Comparison of ENCODE assay signal across 39 cellular contexts in the genomic region with DNA sequence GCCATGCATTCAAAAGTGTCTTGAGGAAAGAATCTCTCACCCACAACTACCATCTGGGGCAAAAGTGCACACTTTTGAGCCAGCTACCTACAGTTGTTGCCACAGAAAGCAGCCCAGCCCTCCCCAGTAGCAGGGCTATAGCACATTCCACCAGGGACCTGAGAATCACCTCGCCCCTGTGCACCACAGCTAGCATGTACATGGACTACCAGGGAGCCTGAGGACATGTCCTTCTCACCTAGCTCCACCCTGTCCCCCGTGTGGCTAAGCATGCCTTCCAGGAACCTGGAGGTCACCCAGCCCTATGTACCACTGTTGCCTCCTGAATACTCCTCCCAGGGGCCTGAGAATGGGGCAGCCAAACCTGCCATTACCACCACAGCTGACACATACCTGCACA. TPM values are rescaled to one million over a fixed set of nuclear protein-coding genes. Genes with fewer than 3 reads are reported as not detected.
"Had no signal": no experiment of that assay in that cellular context is flagged by ENCODE, and none has a peak within 500 bp of the region (broad histone marks: within the 10 kb centered on the region; RNA-seq: fewer than 3 reads in every experiment).

No MANE protein-coding gene starts in this region.

- H3K36me3 Mint-ChIP-seq: activated CD8-positive, alpha-beta memory T cell treated with anti-CD3 and anti-CD28 coated beads, Interleukin-2, amount 10 ng/mL, durations not matched to agents 7 days and 5 days; activated naive CD4-positive, alpha-beta T cell treated with anti-CD3 and anti-CD28 coated beads, Interleukin-2, amount 10 ng/mL, durations not matched to agents 7 days and 5 days; activated naive CD4-positive, alpha-beta T cell treated with anti-CD3 and anti-CD28 coated beads, Interleukin-2, amount 50 U/mL, for 24 hours; activated naive CD8-positive, alpha-beta T cell; activated naive CD8-positive, alpha-beta T cell treated with anti-CD3 and anti-CD28 coated beads, Interleukin-2, amount 10 ng/mL, durations not matched to agents 7 days and 5 days; brain had no signal

- H3K27ac ChIP-seq: ascending aorta, WERI-Rb-1 had no signal

- H3K27me3 ChIP-seq: ascending aorta had no signal

- H3K9me3 Mint-ChIP-seq: activated CD4-positive, alpha-beta memory T cell treated with anti-CD3 and anti-CD28 coated beads, Interleukin-2, amount 10 ng/mL, durations not matched to agents 7 days and 5 days; activated CD4-positive, alpha-beta T cell treated with anti-CD3 and anti-CD28 coated beads, Interleukin-2, amount 10 ng/mL, durations not matched to agents 7 days and 5 days; activated naive CD4-positive, alpha-beta T cell treated with anti-CD3 and anti-CD28 coated beads, Interleukin-2, amount 10 ng/mL, durations not matched to agents 7 days and 5 days; activated naive CD4-positive, alpha-beta T cell treated with anti-CD3 and anti-CD28 coated beads, Interleukin-2, amount 50 U/mL, for 24 hours; activated naive CD8-positive, alpha-beta T cell treated with anti-CD3 and anti-CD28 coated beads, Interleukin-2, amount 10 ng/mL, durations not matched to agents 7 days and 5 days; activated naive CD8-positive, alpha-beta T cell treated with anti-CD3 and anti-CD28 coated beads, Interleukin-2, amount 50 U/mL, for 24 hours; activated T-cell treated with anti-CD3 and anti-CD28 coated beads, Interleukin-2, amount 50 U/mL, for 24 hours; activated T-helper 2 cell treated with anti-CD3 and anti-CD28 coated beads, Interferon-gamma antibody, Interleukin-2, Interleukin-4, amounts not matched to agents 10 μg/mL and 5 μg/mL and 100 μg/mL, durations not matched to agents 14 hours and 24 hours and 36 hours; brain had no signal

- H3K4me3 ChIP-seq: ascending aorta had no signal

- H3K4me3 Mint-ChIP-seq: activated CD4-positive, alpha-beta memory T cell treated with anti-CD3 and anti-CD28 coated beads, Interleukin-2, amount 10 ng/mL, durations not matched to agents 7 days and 5 days; activated CD4-positive, alpha-beta T cell treated with anti-CD3 and anti-CD28 coated beads for 36 hours; activated CD4-positive, alpha-beta T cell treated with anti-CD3 and anti-CD28 coated beads, Interleukin-2, amount 10 ng/mL, durations not matched to agents 7 days and 5 days; activated CD8-positive, alpha-beta memory T cell treated with anti-CD3 and anti-CD28 coated beads, Interleukin-2, amount 10 ng/mL, durations not matched to agents 7 days and 5 days; activated CD8-positive, alpha-beta T cell treated with anti-CD3 and anti-CD28 coated beads, Interleukin-2, amount 10 ng/mL, durations not matched to agents 7 days and 5 days; activated naive CD4-positive, alpha-beta T cell treated with anti-CD3 and anti-CD28 coated beads, Interleukin-2, amount 10 ng/mL, durations not matched to agents 7 days and 5 days; activated naive CD4-positive, alpha-beta T cell treated with anti-CD3 and anti-CD28 coated beads, Interleukin-2, amount 50 U/mL, for 24 hours; activated naive CD8-positive, alpha-beta T cell; activated naive CD8-positive, alpha-beta T cell treated with anti-CD3 and anti-CD28 coated beads, Interleukin-2, amount 10 ng/mL, durations not matched to agents 7 days and 5 days; activated naive CD8-positive, alpha-beta T cell treated with anti-CD3 and anti-CD28 coated beads, Interleukin-2, amount 50 U/mL, for 24 hours; activated T-cell treated with anti-CD3 and anti-CD28 coated beads, Interleukin-2, amount 50 U/mL, for 24 hours; brain; T-helper 17 cell; WTC11 had no signal

- H3K4me1 ChIP-seq: ascending aorta had no signal

- H3K36me3 ChIP-seq: ascending aorta, WERI-Rb-1 had no signal

- DNase-seq: activated CD4-positive, alpha-beta memory T cell treated with anti-CD3 and anti-CD28 coated beads, Interleukin-2, amount 10 ng/mL, durations not matched to agents 7 days and 5 days; activated CD4-positive, alpha-beta T cell treated with anti-CD3 and anti-CD28 coated beads for 1 hour; activated CD4-positive, alpha-beta T cell treated with anti-CD3 and anti-CD28 coated beads for 36 hours; activated CD4-positive, alpha-beta T cell treated with anti-CD3 and anti-CD28 coated beads for 48 hours; activated CD4-positive, alpha-beta T cell treated with anti-CD3 and anti-CD28 coated beads, Interleukin-2, amount 10 ng/mL, durations not matched to agents 7 days and 5 days; activated CD4-positive, alpha-beta T cell treated with anti-CD3 and anti-CD28 coated beads, Interleukin-2, amount 50 U/mL, for 48 hours; activated CD4-positive, CD25-positive, alpha-beta regulatory T cell; activated CD8-positive, alpha-beta memory T cell treated with anti-CD3 and anti-CD28 coated beads for 24 hours; activated CD8-positive, alpha-beta memory T cell treated with anti-CD3 and anti-CD28 coated beads, Interleukin-2, amount 10 ng/mL, durations not matched to agents 7 days and 5 days; activated CD8-positive, alpha-beta memory T cell treated with anti-CD3 and anti-CD28 coated beads, Interleukin-2, amount 50 U/mL, for 48 hours; activated CD8-positive, alpha-beta T cell treated with anti-CD3 and anti-CD28 coated beads, Interleukin-2, amount 10 ng/mL, durations not matched to agents 7 days and 5 days; activated effector memory CD4-positive, alpha-beta T cell treated with Interleukin-2 at 50 U/mL for 16 hours; activated gamma-delta T cell; activated naive CD4-positive, alpha-beta T cell treated with anti-CD3 and anti-CD28 coated beads, Interleukin-2, amount 10 ng/mL, durations not matched to agents 7 days and 5 days; activated naive CD4-positive, alpha-beta T cell treated with Interleukin-2 at 50 U/mL for 16 hours; activated naive CD8-positive, alpha-beta T cell treated with anti-CD3 and anti-CD28 coated beads, Interleukin-2, amount 10 ng/mL, durations not matched to agents 7 days and 5 days; activated naive CD8-positive, alpha-beta T cell treated with anti-CD3 and anti-CD28 coated beads, Interleukin-2, amount 50 U/mL, for 24 hours; activated T-cell treated with anti-CD3 and anti-CD28 coated beads, Interleukin-2, amount 50 U/mL, for 24 hours; activated T-cell treated with anti-CD3 and anti-CD28 coated beads, Interleukin-2, amount 50 U/mL, for 48 hours; amygdala; anterior cingulate cortex; central memory CD4-positive, alpha-beta T cell; T-helper 17 cell; T-helper 9 cell; WERI-Rb-1 had no signal

- H3K4me1 Mint-ChIP-seq: activated CD4-positive, alpha-beta memory T cell treated with anti-CD3 and anti-CD28 coated beads, Interleukin-2, amount 10 ng/mL, durations not matched to agents 7 days and 5 days; activated CD4-positive, alpha-beta T cell treated with anti-CD3 and anti-CD28 coated beads for 36 hours; activated CD4-positive, alpha-beta T cell treated with anti-CD3 and anti-CD28 coated beads, Interleukin-2, amount 10 ng/mL, durations not matched to agents 7 days and 5 days; activated CD8-positive, alpha-beta memory T cell treated with anti-CD3 and anti-CD28 coated beads, Interleukin-2, amount 10 ng/mL, durations not matched to agents 7 days and 5 days; activated naive CD4-positive, alpha-beta T cell treated with anti-CD3 and anti-CD28 coated beads, Interleukin-2, amount 10 ng/mL, durations not matched to agents 7 days and 5 days; activated naive CD4-positive, alpha-beta T cell treated with anti-CD3 and anti-CD28 coated beads, Interleukin-2, amount 50 U/mL, for 24 hours; activated naive CD8-positive, alpha-beta T cell treated with anti-CD3 and anti-CD28 coated beads, Interleukin-2, amount 10 ng/mL, durations not matched to agents 7 days and 5 days; activated naive CD8-positive, alpha-beta T cell treated with anti-CD3 and anti-CD28 coated beads, Interleukin-2, amount 50 U/mL, for 24 hours; brain; T-helper 17 cell had no signal

- H3K27ac Mint-ChIP-seq: activated CD4-positive, alpha-beta memory T cell treated with anti-CD3 and anti-CD28 coated beads, Interleukin-2, amount 10 ng/mL, durations not matched to agents 7 days and 5 days; activated CD4-positive, alpha-beta T cell treated with anti-CD3 and anti-CD28 coated beads for 36 hours; activated CD4-positive, alpha-beta T cell treated with anti-CD3 and anti-CD28 coated beads, Interleukin-2, amount 10 ng/mL, durations not matched to agents 7 days and 5 days; activated CD8-positive, alpha-beta memory T cell treated with anti-CD3 and anti-CD28 coated beads, Interleukin-2, amount 10 ng/mL, durations not matched to agents 7 days and 5 days; activated CD8-positive, alpha-beta T cell treated with anti-CD3 and anti-CD28 coated beads, Interleukin-2, amount 10 ng/mL, durations not matched to agents 7 days and 5 days; activated naive CD4-positive, alpha-beta T cell treated with anti-CD3 and anti-CD28 coated beads, Interleukin-2, amount 10 ng/mL, durations not matched to agents 7 days and 5 days; activated naive CD4-positive, alpha-beta T cell treated with anti-CD3 and anti-CD28 coated beads, Interleukin-2, amount 50 U/mL, for 24 hours; activated naive CD8-positive, alpha-beta T cell; activated naive CD8-positive, alpha-beta T cell treated with anti-CD3 and anti-CD28 coated beads, Interleukin-2, amount 10 ng/mL, durations not matched to agents 7 days and 5 days; activated naive CD8-positive, alpha-beta T cell treated with anti-CD3 and anti-CD28 coated beads, Interleukin-2, amount 50 U/mL, for 24 hours; activated T-cell treated with anti-CD3 and anti-CD28 coated beads, Interleukin-2, amount 50 U/mL, for 24 hours; activated T-helper 2 cell treated with anti-CD3 and anti-CD28 coated beads, Interferon-gamma antibody, Interleukin-2, Interleukin-4, amounts not matched to agents 10 μg/mL and 5 μg/mL and 100 μg/mL, durations not matched to agents 14 hours and 24 hours and 36 hours; brain; T-helper 17 cell had no signal

- ATAC-seq: activated CD4-positive, alpha-beta T cell treated with anti-CD3 and anti-CD28 coated beads for 36 hours; activated CD4-positive, CD25-positive, alpha-beta regulatory T cell treated with anti-CD3 and anti-CD28 coated beads, Interleukin-2, amount 50 U/mL, for 24 hours; activated CD8-positive, alpha-beta memory T cell treated with anti-CD3 and anti-CD28 coated beads, Interleukin-2, amount 10 ng/mL, durations not matched to agents 7 days and 5 days; activated CD8-positive, alpha-beta T cell treated with anti-CD3 and anti-CD28 coated beads, Interleukin-2, amount 10 ng/mL, durations not matched to agents 7 days and 5 days; activated naive CD8-positive, alpha-beta T cell treated with anti-CD3 and anti-CD28 coated beads, Interleukin-2, amount 50 U/mL, for 24 hours; T-helper 17 cell; WTC11 had no signal

- H3K9me3 ChIP-seq: ascending aorta had no signal

- FAIRE-seq: colon, TTC549 had no signal

RNA-seq across cellular contexts. Expression of a gene that starts 16.9 kb away (rescaled TPM):
- total RNA-seq: activated CD4-positive, alpha-beta memory T cell treated with anti-CD3 and anti-CD28 coated beads, Interleukin-2, amount 10 ng/mL, durations not matched to agents 7 days and 5 days; activated CD4-positive, alpha-beta T cell treated with anti-CD3 and anti-CD28 coated beads for 36 hours; activated CD4-positive, alpha-beta T cell treated with anti-CD3 and anti-CD28 coated beads, Interleukin-2, amount 10 ng/mL, durations not matched to agents 7 days and 5 days; activated CD8-positive, alpha-beta memory T cell treated with anti-CD3 and anti-CD28 coated beads, Interleukin-2, amount 10 ng/mL, durations not matched to agents 7 days and 5 days; activated CD8-positive, alpha-beta T cell treated with anti-CD3 and anti-CD28 coated beads, Interleukin-2, amount 10 ng/mL, durations not matched to agents 7 days and 5 days; activated naive CD8-positive, alpha-beta T cell treated with anti-CD3 and anti-CD28 coated beads, Interleukin-2, amount 10 ng/mL, durations not matched to agents 7 days and 5 days; activated T-helper 2 cell treated with anti-CD3 and anti-CD28 coated beads, Interferon-gamma antibody, Interleukin-2, Interleukin-4, amounts not matched to agents 10 μg/mL and 5 μg/mL and 100 μg/mL, durations not matched to agents 14 hours and 24 hours and 36 hours; ascending aorta; cardiac septum; cerebellum; T-helper 1 cell treated with Interleukin-12 subunit alpha and Interleukin-12 subunit beta and Interleukin-4 antibody, amounts not matched to agents 30 ng/mL and 1 ng/mL, for 36 hours; T-helper 17 cell; T-helper 2 cell treated with Interferon-gamma antibody and Interleukin-4, amounts not matched to agents 100 ng/mL and 5 ng/mL, for 36 hours; WTC11 had no signal
- polyA plus RNA-seq: adipose tissue had no signal

RNA-seq across cellular contexts. Expression of a gene that starts 20.4 kb away (rescaled TPM):
- total RNA-seq: activated CD4-positive, alpha-beta memory T cell treated with anti-CD3 and anti-CD28 coated beads, Interleukin-2, amount 10 ng/mL, durations not matched to agents 7 days and 5 days; activated CD4-positive, alpha-beta T cell treated with anti-CD3 and anti-CD28 coated beads for 36 hours; activated CD4-positive, alpha-beta T cell treated with anti-CD3 and anti-CD28 coated beads, Interleukin-2, amount 10 ng/mL, durations not matched to agents 7 days and 5 days; activated CD8-positive, alpha-beta memory T cell treated with anti-CD3 and anti-CD28 coated beads, Interleukin-2, amount 10 ng/mL, durations not matched to agents 7 days and 5 days; activated CD8-positive, alpha-beta T cell treated with anti-CD3 and anti-CD28 coated beads, Interleukin-2, amount 10 ng/mL, durations not matched to agents 7 days and 5 days; activated naive CD8-positive, alpha-beta T cell treated with anti-CD3 and anti-CD28 coated beads, Interleukin-2, amount 10 ng/mL, durations not matched to agents 7 days and 5 days; activated T-helper 2 cell treated with anti-CD3 and anti-CD28 coated beads, Interferon-gamma antibody, Interleukin-2, Interleukin-4, amounts not matched to agents 10 μg/mL and 5 μg/mL and 100 μg/mL, durations not matched to agents 14 hours and 24 hours and 36 hours; ascending aorta; cardiac septum; cerebellum; T-helper 1 cell treated with Interleukin-12 subunit alpha and Interleukin-12 subunit beta and Interleukin-4 antibody, amounts not matched to agents 30 ng/mL and 1 ng/mL, for 36 hours; T-helper 17 cell; T-helper 2 cell treated with Interferon-gamma antibody and Interleukin-4, amounts not matched to agents 100 ng/mL and 5 ng/mL, for 36 hours; WTC11 had no signal

RNA-seq across cellular contexts. Expression of a gene that starts 39.4 kb away (rescaled TPM):
- total RNA-seq: activated CD4-positive, alpha-beta memory T cell treated with anti-CD3 and anti-CD28 coated beads, Interleukin-2, amount 10 ng/mL, durations not matched to agents 7 days and 5 days; activated CD4-positive, alpha-beta T cell treated with anti-CD3 and anti-CD28 coated beads for 36 hours; activated CD4-positive, alpha-beta T cell treated with anti-CD3 and anti-CD28 coated beads, Interleukin-2, amount 10 ng/mL, durations not matched to agents 7 days and 5 days; activated CD8-positive, alpha-beta memory T cell treated with anti-CD3 and anti-CD28 coated beads, Interleukin-2, amount 10 ng/mL, durations not matched to agents 7 days and 5 days; activated CD8-positive, alpha-beta T cell treated with anti-CD3 and anti-CD28 coated beads, Interleukin-2, amount 10 ng/mL, durations not matched to agents 7 days and 5 days; activated naive CD8-positive, alpha-beta T cell treated with anti-CD3 and anti-CD28 coated beads, Interleukin-2, amount 10 ng/mL, durations not matched to agents 7 days and 5 days; activated T-helper 2 cell treated with anti-CD3 and anti-CD28 coated beads, Interferon-gamma antibody, Interleukin-2, Interleukin-4, amounts not matched to agents 10 μg/mL and 5 μg/mL and 100 μg/mL, durations not matched to agents 14 hours and 24 hours and 36 hours; ascending aorta; cardiac septum; cerebellum; T-helper 1 cell treated with Interleukin-12 subunit alpha and Interleukin-12 subunit beta and Interleukin-4 antibody, amounts not matched to agents 30 ng/mL and 1 ng/mL, for 36 hours; T-helper 17 cell; T-helper 2 cell treated with Interferon-gamma antibody and Interleukin-4, amounts not matched to agents 100 ng/mL and 5 ng/mL, for 36 hours; WTC11 had no signal
